ENCODE assay signal across 9 cellular contexts in the genomic region with DNA sequence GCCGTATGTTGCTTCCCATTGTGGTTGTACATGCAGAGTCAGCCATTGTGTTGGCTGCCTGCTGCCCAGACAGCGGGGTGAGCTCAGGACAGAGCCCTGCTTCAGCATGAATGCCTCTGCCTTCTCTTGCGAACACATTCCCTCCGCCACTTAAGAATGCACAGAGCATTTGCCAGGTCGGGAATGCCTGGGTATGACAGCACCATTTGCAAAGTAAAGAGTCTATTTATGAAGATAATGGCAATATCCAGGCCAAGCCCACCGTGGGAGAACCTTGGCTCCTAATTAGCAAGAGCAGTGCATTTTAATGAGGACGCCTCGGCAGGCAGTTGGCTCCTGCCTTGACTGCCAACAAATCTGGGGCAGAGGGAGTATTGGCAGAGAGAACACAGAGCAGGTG.
DNase-seq lines count a peak whose midpoint lies in the region; FAIRE-seq and TF ChIP-seq lines count a peak whose summit lies in the region.
"Had no signal": no experiment of that assay in that cellular context is flagged by ENCODE, and none has a peak within 500 bp of the region (broad histone marks: within the 10 kb centered on the region; RNA-seq: fewer than 3 reads in every experiment).

No MANE protein-coding gene starts in this region.

- H3K9me3 ChIP-seq in kidney (ENCODE audit: control insufficient read depth in 1 of 2, low read length in 2 of 2) (no peaks in the 10 kb centered on the region), suprapubic skin (no peaks in the 10 kb centered on the region)

- TF ChIP-seq POLR2A in suprapubic skin (IDR thresholded peaks at IDR 0.05), result no peak

- no peak for TF ChIP-seq CTCF in brain (conservative IDR thresholded peaks at IDR 0.05)
- TF ChIP-seq CTCF in kidney (IDR thresholded peaks at IDR 0.05; ENCODE audit: borderline replicate concordance, extremely low read depth, insufficient read depth), result no peak
- no peak for TF ChIP-seq CTCF in suprapubic skin (IDR thresholded peaks at IDR 0.05)

- WGBS in suprapubic skin, result 16% methylated on average over 8 of the region's 8 CpGs

- H3K4me3 ChIP-seq in kidney (ENCODE audit: low read length in 2 of 2) (no peak overlapping the region), suprapubic skin (no peak overlapping the region)

- no peaks in the 10 kb centered on the region for H3K27me3 ChIP-seq in suprapubic skin

- FAIRE-seq in kidney (lab: Jason Lieb, UNC), result no peak

- H3K36me3 Mint-ChIP-seq in brain, result no peaks in the 10 kb centered on the region
- H3K36me3 Mint-ChIP-seq: IgD-negative memory B cell had no signal

- H3K36me3 ChIP-seq in kidney (ENCODE audit: control insufficient read depth in 1 of 2, insufficient read depth in 2 of 2, low read length in 2 of 2) (no peaks in the 10 kb centered on the region), suprapubic skin (no peaks in the 10 kb centered on the region)

- intact Hi-C loops in kidney (cut with DNase I), result no loop called here

- peaks cover 16% of the 10 kb centered on the region for H3K4me1 Mint-ChIP-seq in brain

- H3K4me3 Mint-ChIP-seq in brain, result peak overlapping the region in 4 of 5 experiments; percentile 29 to 70 (median 61)
- H3K4me3 Mint-ChIP-seq: IgD-negative memory B cell had no signal

- peak; percentile 91 for DNase-seq in NCI-H146 treated with DMSO at 0.1 percent for 48 hours (lab: John Stamatoyannopoulos, UW; ENCODE audit: unreplicated experiment)
- peak; percentile 70 for DNase-seq in kidney
- DNase-seq in suprapubic skin (ENCODE audit: low spot score in 2 of 2), result no peak
- no peak for DNase-seq in A172 (ENCODE audit: low spot score)
- no peak for DNase-seq in effector CD4-positive, alpha-beta T cell
- DNase-seq in EL, result no peak
- DNase-seq: kidney glomerular epithelial cell had no signal

- H3K27ac ChIP-seq in kidney (ENCODE audit: low read depth in 2 of 2, low read length in 2 of 2) (no peak overlapping the region), suprapubic skin (peak overlapping the region; percentile 7)

- no peak for TF ChIP-seq EP300 in suprapubic skin (IDR thresholded peaks at IDR 0.05)

- H3K9ac ChIP-seq in kidney (ENCODE audit: low read length in 2 of 2), result no peak overlapping the region

- H3K9me3 Mint-ChIP-seq in brain, result peaks cover 0 to 14% (median 4%) of the 10 kb centered on the region in 5 experiments
- H3K9me3 Mint-ChIP-seq: IgD-negative memory B cell had no signal

- peaks cover 4% of the 10 kb centered on the region for H3K27me3 Mint-ChIP-seq in brain
- H3K27me3 Mint-ChIP-seq: IgD-negative memory B cell had no signal

- H3K4me1 ChIP-seq in kidney (ENCODE audit: control insufficient read depth in 1 of 2, insufficient read depth in 1 of 2, low read depth in 1 of 2, low read length in 2 of 2), result no peaks in the 10 kb centered on the region
- peaks cover 27% of the 10 kb centered on the region for H3K4me1 ChIP-seq in suprapubic skin

- peak overlapping the region; percentile 27 to 96 (median 91) for H3K27ac Mint-ChIP-seq in brain

Comparison
In these comparisons a context has a peak if more than half of its experiments do, and no peak if none do; other contexts are left out.
1. DNase-seq: peak in NCI-H146 treated with DMSO at 0.1 percent for 48 hours (single experiment) and kidney (single experiment); none in suprapubic skin (0 of 2), A172 (single experiment), effector CD4-positive, alpha-beta T cell (single experiment) and EL (single experiment).